In the genomic region with DNA sequence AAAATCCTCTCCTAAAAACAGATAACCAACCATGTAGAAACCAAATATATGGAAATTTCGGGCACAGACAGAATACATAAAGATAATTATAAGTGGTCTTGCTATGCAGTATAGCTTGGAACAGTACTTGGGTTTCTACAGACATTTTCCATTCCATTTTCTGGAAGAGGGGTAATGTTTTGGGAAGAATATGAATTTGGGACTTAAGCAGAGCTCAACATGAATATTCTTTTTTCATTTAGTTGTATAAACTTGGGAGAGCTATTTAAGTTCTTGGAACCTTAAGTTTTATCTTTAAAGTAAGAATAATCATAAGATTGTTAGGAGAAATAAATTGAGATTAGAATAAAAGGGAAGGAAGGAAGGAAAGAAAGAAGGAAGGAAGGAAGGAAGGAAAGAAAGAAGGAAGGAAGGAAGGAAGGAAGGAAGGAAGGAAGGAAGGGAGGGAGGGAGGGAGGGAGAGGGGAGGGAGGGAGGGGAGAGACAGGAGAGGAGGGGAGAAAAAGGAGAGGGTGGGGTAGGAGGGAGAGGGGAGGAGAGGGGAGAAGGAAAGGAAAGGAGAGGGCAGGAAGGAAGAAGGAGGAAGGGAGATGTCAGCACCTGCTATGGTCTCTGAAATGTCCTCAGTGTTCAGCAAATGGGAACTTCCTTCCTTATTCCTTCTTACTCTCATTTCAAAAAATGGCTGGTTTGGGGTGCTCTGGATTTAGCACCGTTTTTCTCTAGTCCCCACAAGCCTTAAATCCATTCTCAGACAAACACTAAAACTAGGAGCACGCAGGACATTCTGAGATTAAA, we compare ENCODE assay signal across 31 cellular contexts.
"Had no signal": no experiment of that assay in that cellular context is flagged by ENCODE, and none has a peak within 500 bp of the region (broad histone marks: within the 10 kb centered on the region; RNA-seq: fewer than 3 reads in every experiment).

No MANE protein-coding gene starts in this region.

- H3K4me3 ChIP-seq: left lung, lower lobe of right lung, neural progenitor cell, right atrium auricular region, skin epidermis, suprapubic skin, thoracic aorta, tibial nerve, uterus had no signal

- ATAC-seq: left colon, left lung, lower lobe of right lung, natural killer cell, sciatic nerve had no signal

- H3K4me1 Mint-ChIP-seq: immature natural killer cell, natural killer cell, neural progenitor cell had no signal

- H3K27ac Mint-ChIP-seq: immature natural killer cell; mesothelial cell of epicardium; natural killer cell; neural progenitor cell; stimulated activated naive CD8-positive, alpha-beta T cell treated with anti-CD3 and anti-CD28 coated beads, Interleukin-15, Interleukin-2, amounts not matched to agents 100 ng/mL and 50 ng/mL, for 24 hours; type B pancreatic cell had no signal

- H3K4me2 ChIP-seq: neural progenitor cell had no signal

- H3K36me3 Mint-ChIP-seq: immature natural killer cell, mesothelial cell of epicardium, naive B cell, natural killer cell, neural progenitor cell, type B pancreatic cell had no signal

- H2AFZ ChIP-seq: neural progenitor cell, parathyroid adenoma had no signal

- H3K27ac ChIP-seq: left lung, lower lobe of right lung, neural progenitor cell, neutrophil, parathyroid adenoma, right atrium auricular region, skin epidermis, suprapubic skin, thoracic aorta, tibial nerve, uterus had no signal

- H3K79me2 ChIP-seq: parathyroid adenoma had no signal

- H3K9me3 ChIP-seq: left lung, lower lobe of right lung, neutrophil, right atrium auricular region, suprapubic skin, thoracic aorta, tibial nerve, uterus had no signal

- FAIRE-seq: islet of Langerhans, kidney had no signal

- H3K9ac ChIP-seq: neural progenitor cell, parathyroid adenoma had no signal

- H3K4me1 ChIP-seq: neural progenitor cell, parathyroid adenoma, right atrium auricular region, suprapubic skin, uterus had no signal

- DNase-seq: hypothalamus; immature natural killer cell; kidney; left colon; left lung; lower lobe of right lung; mammary epithelial cell; mesendoderm; naive B cell; natural killer cell; nephron progenitor cell; occipital lobe; stimulated activated CD4-positive, alpha-beta T cell treated with anti-CD3 and anti-CD28 coated beads, Interleukin-12 subunit alpha, Interleukin-12 subunit beta, amount 100 ng/mL, for 4 hours; stimulated activated CD4-positive, alpha-beta T cell treated with anti-CD3 and anti-CD28 coated beads, Interleukin-15, amount 100 ng/mL, for 24 hours; stimulated activated CD4-positive, alpha-beta T cell treated with anti-CD3 and anti-CD28 coated beads, Interleukin-2, amount 100 ng/mL, for 24 hours; stimulated activated CD4-positive, alpha-beta T cell treated with anti-CD3 and anti-CD28 coated beads, Interleukin-4, amount 100 ng/mL, for 1 hour; stimulated activated naive CD4-positive, alpha-beta T cell; uterus had no signal

- H3K9me3 Mint-ChIP-seq: mesothelial cell of epicardium; natural killer cell; nephron progenitor cell; neural progenitor cell; stimulated activated naive CD8-positive, alpha-beta T cell treated with anti-CD3 and anti-CD28 coated beads, Interleukin-15, Interleukin-2, amounts not matched to agents 100 ng/mL and 50 ng/mL, for 24 hours; type B pancreatic cell had no signal

- H3K27me3 ChIP-seq: left lung, neural progenitor cell, neutrophil, right atrium auricular region, suprapubic skin, tibial nerve, uterus had no signal

- H3K36me3 ChIP-seq: left lung, lower lobe of right lung, neural progenitor cell, neutrophil, right atrium auricular region, suprapubic skin, thoracic aorta, tibial nerve, uterus had no signal

- H3K4me3 Mint-ChIP-seq: immature natural killer cell; mesothelial cell of epicardium; naive B cell; natural killer cell; nephron progenitor cell; neural progenitor cell; stimulated activated naive CD8-positive, alpha-beta T cell treated with anti-CD3 and anti-CD28 coated beads, Interleukin-15, Interleukin-2, amounts not matched to agents 100 ng/mL and 50 ng/mL, for 24 hours; type B pancreatic cell had no signal
